ENCODE assay signal across 14 cellular contexts in genomic region chr13:25217023-25217909, GRCh38. TPM values are rescaled to one million over a fixed set of nuclear protein-coding genes. Genes with fewer than 3 reads are reported as not detected.
A peak's percentile ranks its signal among the peaks of the same experiment; 100 is the strongest.
DNase-seq lines count a peak whose midpoint lies in the region; ATAC-seq, FAIRE-seq and TF ChIP-seq lines count a peak whose summit lies in the region.
"Had no signal": no experiment of that assay in that cellular context is flagged by ENCODE, and none has a peak within 500 bp of the region (broad histone marks: within the 10 kb centered on the region; RNA-seq: fewer than 3 reads in every experiment).

No MANE protein-coding gene starts in this region.

- TF ChIP-seq RAD21 in HepG2 (CRISPR knock-in tag; IDR thresholded peaks at IDR 0.05): no peak

- H3K4me1 ChIP-seq in HepG2 (ENCODE audit: insufficient read depth, low read length) (no peaks in the 10 kb centered on the region), right lobe of liver (no peaks in the 10 kb centered on the region), astrocyte (ENCODE audit: insufficient read depth, low read length) (peaks cover 5% of the 10 kb centered on the region)
- H3K4me1 ChIP-seq: lower lobe of right lung had no signal

- TF ChIP-seq EP300 in HepG2 (IDR thresholded peaks at IDR 0.05; ENCODE audit: low read depth in 2 of 2, low read length in 2 of 2) (no peak), HepG2 (CRISPR knock-in tag; IDR thresholded peaks at IDR 0.05; ENCODE audit: borderline replicate concordance) (no peak)

- CTCF ChIA-PET in HepG2 (lab: Yijun Ruan, JAX; ENCODE audit: low intra/inter-chr PET ratio, low total read pairs) (no interaction called here), WTC11 (lab: Charles Lee) (interaction anchor here (0.9 kb wide), 1 partner anchor 222 kb away, joined by 3 read pairs; no protein-coding TSS in a partner anchor)

- no peak for FAIRE-seq in HepG2 (lab: Jason Lieb, UNC)
- FAIRE-seq in astrocyte (lab: Jason Lieb, UNC): no peak

- H2AFZ ChIP-seq in HepG2 (ENCODE audit: low read length): no peak overlapping the region
- no peak overlapping the region for H2AFZ ChIP-seq in astrocyte (ENCODE audit: low read depth, low read length)

- ATAC-seq in HepG2 (no peak), right lobe of liver (no peak), WTC11 (no peak)
- ATAC-seq: lower lobe of right lung, right cardiac atrium had no signal

- intact Hi-C loops in HepG2 (cut with micrococcal nuclease; ENCODE audit: unreplicated experiment): no loop called here
- intact Hi-C loops in right lobe of liver (cut with DNase I): no loop called here

- H3K4me1 Mint-ChIP-seq in astrocyte (ENCODE audit: low read depth, unreplicated experiment) (peaks cover 4% of the 10 kb centered on the region), WTC11 (peaks cover 18% of the 10 kb centered on the region)

- no peak overlapping the region for H3K4me3 Mint-ChIP-seq in astrocyte (ENCODE audit: unreplicated experiment)
- no peak overlapping the region for H3K4me3 Mint-ChIP-seq in WTC11
- H3K4me3 Mint-ChIP-seq: activated T-cell treated with anti-CD3 and anti-CD28 coated beads, Interleukin-2, amount 50 U/mL, for 4 hours had no signal

- no peaks in the 10 kb centered on the region for H3K36me3 ChIP-seq in HepG2 (replicated peaks in 1 of 2; ENCODE audit: control insufficient read depth in 1 of 2, insufficient read depth in 2 of 2, low read length in 2 of 2)
- H3K36me3 ChIP-seq in right lobe of liver: no peaks in the 10 kb centered on the region
- H3K36me3 ChIP-seq in astrocyte (ENCODE audit: insufficient read depth, low read length): no peaks in the 10 kb centered on the region
- H3K36me3 ChIP-seq: cardiac muscle cell, lower lobe of right lung, tibial nerve had no signal

- H3K4me3 ChIP-seq in HepG2 (replicated peaks in 1 of 3; ENCODE audit: insufficient read depth in 1 of 3, low read depth in 2 of 3, low read length in 3 of 3) (no peak overlapping the region), right lobe of liver (no peak overlapping the region), astrocyte (ENCODE audit: insufficient read depth, low read depth, low read length) (no peak overlapping the region)
- H3K4me3 ChIP-seq: cardiac muscle cell, lower lobe of right lung, tibial nerve had no signal

- no peak overlapping the region for H3K27ac ChIP-seq in HepG2 (ENCODE audit: extremely low read length, insufficient read depth, low read length)
- H3K27ac ChIP-seq in right lobe of liver: no peak overlapping the region
- H3K27ac ChIP-seq in astrocyte (ENCODE audit: low read depth, low read length): no peak overlapping the region
- H3K27ac ChIP-seq in temporal lobe (ENCODE audit: low read depth, low read length): peak overlapping the region; percentile 7
- H3K27ac ChIP-seq: cardiac muscle cell, lower lobe of right lung, tibial nerve had no signal

- H3K36me3 Mint-ChIP-seq in astrocyte (ENCODE audit: low read depth, unreplicated experiment) (no peaks in the 10 kb centered on the region), WTC11 (no peaks in the 10 kb centered on the region)

- H3K79me2 ChIP-seq in HepG2 (ENCODE audit: insufficient read depth, low read length) (no peaks in the 10 kb centered on the region), astrocyte (ENCODE audit: insufficient read depth, low read length) (no peaks in the 10 kb centered on the region)

- H3K9ac ChIP-seq in HepG2 (ENCODE audit: insufficient read depth, low read depth, low read length) (no peak overlapping the region), astrocyte (ENCODE audit: low read length) (no peak overlapping the region)

- no peaks in the 10 kb centered on the region for H3K9me3 ChIP-seq in HepG2 (ENCODE audit: low read length)
- no peaks in the 10 kb centered on the region for H3K9me3 ChIP-seq in right lobe of liver
- no peaks in the 10 kb centered on the region for H3K9me3 ChIP-seq in astrocyte (ENCODE audit: insufficient read depth, low read depth, low read length)
- H3K9me3 ChIP-seq: lower lobe of right lung, tibial nerve had no signal

- no peak for TF ChIP-seq POLR2A in HepG2 (IDR thresholded peaks at IDR 0.05; ENCODE audit: insufficient read depth in 1 of 2, low read depth in 2 of 2, low read length in 2 of 2)
- TF ChIP-seq POLR2A in right lobe of liver (IDR thresholded peaks at IDR 0.05): no peak

- H3K27ac Mint-ChIP-seq in astrocyte (ENCODE audit: unreplicated experiment) (no peak overlapping the region), WTC11 (no peak overlapping the region)

- 20% methylated on average over 10 of the region's 12 CpGs for WGBS in HepG2 (ENCODE audit: low lambda C conversion rate)
- WGBS in right lobe of liver (ENCODE audit: insufficient coverage, low coverage, low lambda C conversion rate, missing lambda C conversion rate): 47% methylated on average over 8 of the region's 12 CpGs

- no peaks in the 10 kb centered on the region for H4K20me1 ChIP-seq in HepG2 (ENCODE audit: insufficient read depth, low read length)
- H4K20me1 ChIP-seq in astrocyte (ENCODE audit: insufficient read depth, low read length): no peaks in the 10 kb centered on the region

- BruUV-seq in HepG2 (replicated peaks; lab: Mats Ljungman, UMichigan): no TSS peak

- no peak for DNase-seq in HepG2 (ENCODE audit: low spot score)
- DNase-seq in right lobe of liver: no peak
- DNase-seq in astrocyte (ENCODE audit: low read depth): peak; percentile 51
- DNase-seq in glomerular visceral epithelial cell (ENCODE audit: extremely low spot score): peak; percentile 65
- DNase-seq in GM20000 (ENCODE audit: low spot score): no peak
- DNase-seq in KBM-7: no peak
- no peak for DNase-seq in WTC11 (ENCODE audit: low spot score)
- DNase-seq: activated T-cell treated with anti-CD3 and anti-CD28 coated beads, Interleukin-2, amount 50 U/mL, for 4 hours; lower lobe of right lung; right cardiac atrium had no signal

- POLR2A ChIA-PET in HepG2 (lab: Yijun Ruan, JAX) (no interaction called here), WTC11 (lab: Charles Lee) (no interaction called here)

- TF ChIP-seq CTCF in HepG2 (CRISPR knock-in tag; IDR thresholded peaks at IDR 0.05): no peak
- no peak for TF ChIP-seq CTCF in right lobe of liver (IDR thresholded peaks at IDR 0.05)
- no peak for TF ChIP-seq CTCF in astrocyte (IDR thresholded peaks at IDR 0.05; ENCODE audit: insufficient read depth, low read depth, low read length)
- no peak for TF ChIP-seq CTCF in GM20000 (IDR thresholded peaks at IDR 0.05; ENCODE audit: extremely low read depth, missing control alignments)
- no peak for TF ChIP-seq CTCF in WTC11 (IDR thresholded peaks at IDR 0.05)

- in situ Hi-C loops in HepG2 (cut with HindIII; ENCODE audit: extremely low pct_ligation_motif_present, low pct_unique_long_range_greater_than_20kb) (no loop called here), KBM-7 (cut with MboI; ENCODE audit: low pct_unique_long_range_greater_than_20kb, low sequenced_read_pairs) (no loop called here)

- H3K27me3 ChIP-seq in HepG2 (ENCODE audit: control insufficient read depth in 1 of 2, insufficient read depth in 2 of 2, low read length in 2 of 2) (peaks cover 2 to 14% of the 10 kb centered on the region in 2 experiments; a peak in 2 of 5 replicates), right lobe of liver (no peaks in the 10 kb centered on the region), astrocyte (ENCODE audit: insufficient read depth, low read length) (peaks cover 2% of the 10 kb centered on the region)
- H3K27me3 ChIP-seq: cardiac muscle cell, tibial nerve had no signal

- no peak overlapping the region for H3K4me2 ChIP-seq in HepG2 (ENCODE audit: low read depth, low read length)
- no peak overlapping the region for H3K4me2 ChIP-seq in astrocyte (ENCODE audit: low read length)

- H3K9me3 Mint-ChIP-seq in astrocyte (ENCODE audit: unreplicated experiment) (no peaks in the 10 kb centered on the region), WTC11 (no peaks in the 10 kb centered on the region; the same call in 1 of the 2 replicates)
- H3K9me3 Mint-ChIP-seq: activated T-cell treated with anti-CD3 and anti-CD28 coated beads, Interleukin-2, amount 50 U/mL, for 4 hours had no signal

- H3K27me3 Mint-ChIP-seq in astrocyte (ENCODE audit: low read depth, unreplicated experiment) (no peaks in the 10 kb centered on the region), WTC11 (ENCODE audit: low read depth) (no peaks in the 10 kb centered on the region)

TF ChIP-seq in HepG2, 621 proteins besides CTCF, POLR2A, EP300 and RAD21 (continues in another document):
- TF ChIP-seq EED (CRISPR knock-in tag; IDR thresholded peaks at IDR 0.05) (no peak), ZNF510 (CRISPR knock-in tag; IDR thresholded peaks at IDR 0.05; ENCODE audit: low read depth) (no peak), MTF2 (CRISPR knock-in tag; IDR thresholded peaks at IDR 0.05; ENCODE audit: borderline replicate concordance) (no peak)

TF ChIP-seq in WTC11, 78 proteins besides CTCF, POLR2A, EP300 and RAD21 (continues in another document):
- no peak for TF ChIP-seq NFE2L1 (CRISPR knock-in tag; IDR thresholded peaks at IDR 0.05)

RNA-seq across cellular contexts. Expression of gene AMER2, which starts 45.2 kb away (rescaled TPM):
- total RNA-seq in HepG2 (2016; rRNA removed; fragmentation: Illumina TruSeq; extraction: Trizol) (not detected in 2 replicates), right lobe of liver (not detected), astrocyte (0.02 TPM in 1 of 2 replicates, not detected in the other), temporal lobe (129 TPM), WTC11 (2021) (0.18 to 0.48 TPM (median 0.27 TPM) in 3 replicates)
- not detected in 2 replicates for total RNA-seq in HepG2 (2016; cell fraction: cytosol; rRNA removed; fragmentation: Illumina TruSeq; extraction: Trizol; ENCODE audit: low read depth)
- total RNA-seq in HepG2 (2016; cell fraction: insoluble cytoplasmic fraction; rRNA removed; fragmentation: Illumina TruSeq; extraction: Trizol): not detected in 2 replicates
- total RNA-seq in HepG2 (2016; cell fraction: membrane; rRNA removed; fragmentation: Illumina TruSeq; extraction: Trizol): not detected in 2 replicates
- not detected in 2 replicates for total RNA-seq in HepG2 (2016; cell fraction: nucleus; rRNA removed; fragmentation: Illumina TruSeq; extraction: Trizol)
- polyA plus RNA-seq in HepG2 (2011; rRNA removed): not detected in 2 replicates
- polyA plus RNA-seq in HepG2 (2011; cell fraction: cytosol; rRNA removed): not detected in 2 replicates
- polyA plus RNA-seq in HepG2 (2011; cell fraction: nucleus; rRNA removed): not detected in 2 replicates
- polyA plus RNA-seq in HepG2 (2012): not detected in 2 replicates
- not detected in 2 replicates for polyA plus RNA-seq in HepG2 (2016; cell fraction: cytosol; fragmentation: Illumina TruSeq; extraction: Trizol; ENCODE audit: low read depth)
- not detected in 2 replicates for polyA plus RNA-seq in HepG2 (2016; cell fraction: insoluble cytoplasmic fraction; fragmentation: Illumina TruSeq; extraction: Trizol; ENCODE audit: low read depth)
- polyA plus RNA-seq in HepG2 (2016; cell fraction: membrane; fragmentation: Illumina TruSeq; extraction: Trizol; ENCODE audit: low read depth): not detected in 2 replicates
- not detected in 2 replicates for polyA plus RNA-seq in HepG2 (2016; cell fraction: nucleus; fragmentation: Illumina TruSeq; extraction: Trizol; ENCODE audit: insufficient read depth, low read depth)
- polyA minus RNA-seq in HepG2 (2011; rRNA and poly(A)+ RNA removed; ENCODE audit: low replicate concordance): not detected in 2 replicates
- not detected in 2 replicates for polyA minus RNA-seq in HepG2 (2011; cell fraction: cytosol; rRNA and poly(A)+ RNA removed)
- not detected in 2 replicates for polyA minus RNA-seq in HepG2 (2011; cell fraction: nucleus; rRNA and poly(A)+ RNA removed)
- total RNA-seq: activated T-cell treated with anti-CD3 and anti-CD28 coated beads, Interleukin-2, amount 50 U/mL, for 4 hours; glomerular endothelial cell; lower lobe of right lung; right cardiac atrium had no signal
- polyA plus RNA-seq: right cardiac atrium had no signal

Comparison
In these comparisons a context has a peak if more than half of its experiments do, and no peak if none do; other contexts are left out.
1. DNase-seq: peak in astrocyte (single experiment) and glomerular visceral epithelial cell (single experiment); none in HepG2 (single experiment), right lobe of liver (0 of 3), GM20000 (single experiment), KBM-7 (single experiment) and WTC11 (single experiment).
2. RNA of gene AMER2, which starts 45.2 kb away (total RNA-seq): 129 TPM in temporal lobe (single experiment); 0.18 to 0.48 TPM in WTC11, 0.02 TPM in astrocyte, not detected in HepG2 and not detected in right lobe of liver; every median in the first group is over 10 times any median in the second.